8 cellular contexts compared by ENCODE assay signal in the genomic region with DNA sequence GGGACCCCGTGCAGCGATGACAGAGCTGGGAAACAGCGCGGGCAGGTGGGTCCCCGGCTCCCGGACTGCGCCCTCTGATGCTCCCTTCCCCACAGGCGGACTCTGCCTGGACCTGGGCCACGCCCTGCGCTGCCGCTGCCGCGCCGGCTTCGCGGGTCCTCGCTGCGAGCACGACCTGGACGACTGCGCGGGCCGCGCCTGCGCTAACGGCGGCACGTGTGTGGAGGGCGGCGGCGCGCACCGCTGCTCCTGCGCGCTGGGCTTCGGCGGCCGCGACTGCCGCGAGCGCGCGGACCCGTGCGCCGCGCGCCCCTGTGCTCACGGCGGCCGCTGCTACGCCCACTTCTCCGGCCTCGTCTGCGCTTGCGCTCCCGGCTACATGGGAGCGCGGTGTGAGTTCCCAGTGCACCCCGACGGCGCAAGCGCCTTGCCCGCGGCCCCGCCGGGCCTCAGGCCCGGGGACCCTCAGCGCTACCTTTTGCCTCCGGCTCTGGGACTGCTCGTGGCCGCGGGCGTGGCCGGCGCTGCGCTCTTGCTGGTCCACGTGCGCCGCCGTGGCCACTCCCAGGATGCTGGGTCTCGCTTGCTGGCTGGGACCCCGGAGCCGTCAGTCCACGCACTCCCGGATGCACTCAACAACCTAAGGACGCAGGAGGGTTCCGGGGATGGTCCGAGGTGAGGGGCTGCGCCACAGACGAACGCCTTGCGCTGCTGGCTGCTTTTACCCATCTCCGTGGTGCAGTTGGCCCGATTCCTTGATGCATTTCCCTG. TPM values are rescaled to one million over a fixed set of nuclear protein-coding genes. Genes with fewer than 3 reads are reported as not detected.
A peak's percentile ranks its signal among the peaks of the same experiment; 100 is the strongest.
DNase-seq lines count a peak whose midpoint lies in the region; ATAC-seq, FAIRE-seq and TF ChIP-seq lines count a peak whose summit lies in the region.

No MANE protein-coding gene starts in this region.

- intact Hi-C loops in pancreas (cut with DNase I) = no loop called here

- no peaks in the 10 kb centered on the region for H3K4me1 ChIP-seq in pancreas

- peaks cover 0 to 29% (median 0%) of the 10 kb centered on the region in 4 donors for H3K27me3 ChIP-seq in pancreas

- H3K4me3 ChIP-seq in pancreas = peak overlapping the region in 3 of 4 donors; percentile 6 to 42 (median 7)

- no peak for FAIRE-seq in pancreas (lab: Jason Lieb, UNC)

- ATAC-seq in GM19397 (IDR thresholded peaks at IDR 0.05; ENCODE audit: unreplicated experiment) = peak; percentile 57
- ATAC-seq in pancreas = peak in 3 of 4 donors; percentile 58 to 73 (median 69)
- no peak for ATAC-seq in HG03460 (IDR thresholded peaks at IDR 0.05; ENCODE audit: unreplicated experiment)
- no peak for ATAC-seq in GM19452 (IDR thresholded peaks at IDR 0.05; ENCODE audit: unreplicated experiment)

- no peaks in the 10 kb centered on the region for H3K36me3 ChIP-seq in pancreas

- DNase-seq in AG20443 (ENCODE audit: low spot score) (peak; percentile 88), NCI-H526 (lab: John Stamatoyannopoulos, UW) (peak; percentile 81 to 98), activated T-cell treated with anti-CD3 and anti-CD28 coated beads for 48 hours (ENCODE audit: low read depth) (peak; percentile 73), fibroblast of peridontal ligament (ENCODE audit: extremely low read depth) (peak; percentile 27), pancreas (no peak)

- no peak overlapping the region for H3K27ac ChIP-seq in pancreas

- 3% methylated on average over 78 to 96 of the region's 96 CpGs for WGBS in pancreas, 2 donors

- H3K9me3 ChIP-seq in pancreas = no peaks in the 10 kb centered on the region

- TF ChIP-seq CTCF in pancreas (IDR thresholded peaks at IDR 0.05) = no peak

RNA-seq across cellular contexts. Expression of a gene that starts 7.8 kb away (rescaled TPM):
- total RNA-seq in pancreas = not detected
- not detected for polyA plus RNA-seq in pancreas

RNA-seq across cellular contexts. Expression of a gene that starts 8.4 kb away (rescaled TPM):
- total RNA-seq in pancreas = under 1 TPM in 1 of 6 donors, not detected in 5; 0.13 TPM
- under 1 TPM in 1 of 2 donors, not detected in 1; 0.14 TPM for polyA plus RNA-seq in pancreas

RNA-seq across cellular contexts. Expression of a gene that starts 25.5 kb away (rescaled TPM):
- total RNA-seq in pancreas = 1 to 10 TPM in 1 of 6 donors, under 1 TPM in 5; 0.63 to 1.1 (median 0.80) TPM
- 1 to 10 TPM; 1.3 to 3.9 TPM for polyA plus RNA-seq in pancreas

RNA-seq across cellular contexts. Expression of a gene that starts 26.5 kb away (rescaled TPM):
- 10 to 100 TPM; 15.2 to 27.5 (median 21.3) TPM for total RNA-seq in pancreas
- polyA plus RNA-seq in pancreas = 10 to 100 TPM; 38.6 to 40.4 TPM

RNA-seq across cellular contexts. Expression of a gene that starts 32.8 kb away (rescaled TPM):
- 1 to 10 TPM; 3.3 to 7.5 (median 5.2) TPM for total RNA-seq in pancreas
- polyA plus RNA-seq in pancreas = 10 to 100 TPM in 1 of 2 donors, 1 to 10 TPM in 1; 6.7 to 10.8 TPM

Comparison
In these comparisons a context has a peak if more than half of its experiments do, and no peak if none do; other contexts are left out.
1. DNase-seq: peak in AG20443 (single experiment), NCI-H526 (2 of 2), activated T-cell treated with anti-CD3 and anti-CD28 coated beads for 48 hours (single experiment) and fibroblast of peridontal ligament (single experiment); none in pancreas (0 of 6).
2. ATAC-seq: peak in GM19397 (single experiment) and pancreas (3 of 4); none in HG03460 (single experiment) and GM19452 (single experiment).